8 cellular contexts compared by ENCODE assay signal in the genomic region with DNA sequence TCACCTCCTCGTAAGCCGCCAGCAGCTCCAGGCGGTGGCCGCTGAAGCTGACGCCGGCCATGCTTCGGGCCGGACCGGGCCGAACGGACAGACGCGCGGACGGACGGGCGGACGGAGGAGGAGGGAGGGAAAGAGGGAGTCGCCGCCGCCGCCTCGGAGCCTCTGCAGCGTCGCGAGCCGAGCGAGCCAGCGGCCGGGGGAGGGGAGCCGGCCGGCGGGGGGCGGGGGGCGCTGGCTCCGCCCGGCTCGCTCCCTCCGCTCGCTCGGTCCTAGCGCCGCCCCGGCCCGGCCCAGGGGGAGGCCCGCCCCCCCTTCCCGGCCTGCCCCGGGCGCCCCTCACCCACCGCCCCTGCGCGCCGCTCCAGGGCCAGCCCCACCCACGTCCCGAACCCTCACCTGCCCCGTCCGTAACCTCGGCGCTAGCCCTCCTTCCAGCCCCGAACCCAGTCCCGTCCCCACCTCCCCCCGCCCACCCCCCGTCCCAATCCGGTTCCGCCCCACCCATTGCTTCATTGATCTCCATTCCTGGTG. TPM values are rescaled to one million over a fixed set of nuclear protein-coding genes. Genes with fewer than 3 reads are reported as not detected.
DNase-seq lines count a peak whose midpoint lies in the region; ATAC-seq and TF ChIP-seq lines count a peak whose summit lies in the region.

A gene (minus strand): TSS at position 174 of the 531 bp plus-strand sequence. CDS start 113 bp downstream, at position 61.

- DNase-seq in AG04450 (ENCODE audit: low read depth, low spot score) (no peak), GM13976 (ENCODE audit: low spot score) (peak; percentile 91), NCI-H1048 (lab: John Stamatoyannopoulos, UW) (peak; percentile 60), left cardiac atrium (peak; percentile 58), posterior vena cava (ENCODE audit: low spot score) (no peak), islet precursor cell (no peak)
- DNase-seq in activated naive CD8-positive, alpha-beta T cell treated with anti-CD3 and anti-CD28 coated beads, Interleukin-2, amount 50 U/mL, for 24 hours, result peak; percentile 52

- H3K27me3 Mint-ChIP-seq in activated naive CD8-positive, alpha-beta T cell treated with anti-CD3 and anti-CD28 coated beads, Interleukin-2, amount 50 U/mL, for 24 hours, result peaks cover 5% of the 10 kb centered on the region

- intact Hi-C loops in left cardiac atrium (cut with DNase I) (no loop called here), posterior vena cava (cut with DNase I) (loop anchor here in 1 of 2 donors (2.0 kb wide), 1 partner anchor 17 kb away; no protein-coding TSS in a partner anchor)

- in situ Hi-C loops in GM13976 (cut with MboI; ENCODE audit: low sequenced_read_pairs, unreplicated experiment), result no loop called here

- H3K36me3 Mint-ChIP-seq in activated naive CD8-positive, alpha-beta T cell treated with anti-CD3 and anti-CD28 coated beads, Interleukin-2, amount 50 U/mL, for 24 hours (ENCODE audit: low read depth), result peaks cover 5% of the 10 kb centered on the region

- no peaks in the 10 kb centered on the region; the same call in 1 of the 2 replicates for H3K9me3 ChIP-seq in AG04450 (ENCODE audit: control insufficient read depth, insufficient read depth, low read length)

- H3K27ac ChIP-seq in AG04450 (ENCODE audit: low read depth, low read length), result peak within 1 kb of the TSS; percentile 68

- H3K9me3 Mint-ChIP-seq in activated naive CD8-positive, alpha-beta T cell treated with anti-CD3 and anti-CD28 coated beads, Interleukin-2, amount 50 U/mL, for 24 hours, result no peaks in the 10 kb centered on the region

- peak within 1 kb of the TSS; percentile 81 for H3K4me3 Mint-ChIP-seq in activated naive CD8-positive, alpha-beta T cell treated with anti-CD3 and anti-CD28 coated beads, Interleukin-2, amount 50 U/mL, for 24 hours

- TF ChIP-seq CTCF in AG04450 (IDR thresholded peaks at IDR 0.05; ENCODE audit: low read depth, low read length) (no peak), GM13976 (IDR thresholded peaks at IDR 0.05; ENCODE audit: borderline replicate concordance, control extremely low read depth, extremely low read depth, insufficient read depth, missing control alignments) (no peak)

- H3K27ac Mint-ChIP-seq in activated naive CD8-positive, alpha-beta T cell treated with anti-CD3 and anti-CD28 coated beads, Interleukin-2, amount 50 U/mL, for 24 hours, result peak within 1 kb of the TSS; percentile 72

- CTCF ChIA-PET in AG04450 (lab: Charles Lee), result interaction anchor here (0.9 to 3.0 kb wide), 3 partner anchors 16 to 28 kb away, joined by 3 to 11 read pairs (median 4); no protein-coding TSS in a partner anchor

- peak within 1 kb of the TSS; percentile 92 for H3K4me3 ChIP-seq in AG04450 (ENCODE audit: low read depth, low read length)

- ATAC-seq in activated naive CD8-positive, alpha-beta T cell treated with anti-CD3 and anti-CD28 coated beads, Interleukin-2, amount 50 U/mL, for 24 hours, result peak; percentile 16
- peak; percentile 50 to 79 for ATAC-seq in left cardiac atrium
- no peak for ATAC-seq in HG02885 (IDR thresholded peaks at IDR 0.05; ENCODE audit: poor library complexity, unreplicated experiment)

- no peaks in the 10 kb centered on the region for H3K27me3 ChIP-seq in AG04450 (ENCODE audit: control insufficient read depth, insufficient read depth, low read length)

- POLR2A ChIA-PET in AG04450 (lab: Yijun Ruan, JAX), result interaction anchor here (13.1 kb wide), 1 partner anchor 19 kb away, joined by 230 read pairs; a partner anchor contains a TSS

- peaks cover 63% of the 10 kb centered on the region for H3K4me1 Mint-ChIP-seq in activated naive CD8-positive, alpha-beta T cell treated with anti-CD3 and anti-CD28 coated beads, Interleukin-2, amount 50 U/mL, for 24 hours

RNA-seq across cellular contexts. Expression of the gene that starts here (rescaled TPM):
- polyA plus RNA-seq in AG04450 (2011; rRNA removed), result 146 and 164 TPM in 2 replicates
- 169 and 227 TPM in 2 replicates for polyA minus RNA-seq in AG04450 (2011; rRNA and poly(A)+ RNA removed)
- total RNA-seq in left cardiac atrium (10 to 100 TPM; 30.2 to 55.1 TPM), posterior vena cava (100 to 1,000 TPM in 1 of 2 donors, 10 to 100 TPM in 1; 94.9 to 121 TPM)

Comparison
In these comparisons a context has a peak if more than half of its experiments do, and no peak if none do; other contexts are left out.
1. DNase-seq: peak in GM13976 (single experiment), NCI-H1048 (single experiment), activated naive CD8-positive, alpha-beta T cell treated with anti-CD3 and anti-CD28 coated beads, Interleukin-2, amount 50 U/mL, for 24 hours (single experiment) and left cardiac atrium (single experiment); none in AG04450 (single experiment), posterior vena cava (single experiment) and islet precursor cell (single experiment).